Comparison of ENCODE assay signal across 23 cellular contexts in genomic region chr13:35724480-35724879, GRCh38.
A peak's percentile ranks its signal among the peaks of the same experiment; 100 is the strongest.
DNase-seq lines count a peak whose midpoint lies in the region; ATAC-seq and TF ChIP-seq lines count a peak whose summit lies in the region.
"Had no signal": no experiment of that assay in that cellular context is flagged by ENCODE, and none has a peak within 500 bp of the region (broad histone marks: within the 10 kb centered on the region; RNA-seq: fewer than 3 reads in every experiment).

No MANE protein-coding gene starts in this region.

- TF ChIP-seq CTCF in esophagus squamous epithelium (IDR thresholded peaks at IDR 0.05) (no peak), tibial nerve (IDR thresholded peaks at IDR 0.05) (no peak), upper lobe of right lung (IDR thresholded peaks at IDR 0.05) (no peak)

- peak overlapping the region; percentile 1 to 84 (median 62) for H3K27ac ChIP-seq in esophagus squamous epithelium
- H3K27ac ChIP-seq in tibial nerve: peak overlapping the region in 3 of 4 donors; percentile 23 to 67 (median 26)
- no peak overlapping the region for H3K27ac ChIP-seq in upper lobe of right lung
- no peak overlapping the region for H3K27ac ChIP-seq in CD4-positive, alpha-beta memory T cell (ENCODE audit: low read depth, low read length)
- H3K27ac ChIP-seq: testis had no signal

- 58 to 77% methylated on average over 6 of the region's 6 CpGs for WGBS in esophagus squamous epithelium, 2 donors
- 50 to 62% methylated on average over 6 of the region's 6 CpGs for WGBS in tibial nerve, 2 donors

- H3K27me3 Mint-ChIP-seq in CD4-positive, alpha-beta memory T cell: peaks cover 0 to 4% of the 10 kb centered on the region in 2 donors

- CTCF ChIA-PET in CD4-positive, alpha-beta memory T cell (lab: Charles Lee; ENCODE audit: partially characterized antibody): no interaction called here

- H3K36me3 ChIP-seq in esophagus squamous epithelium: no peaks in the 10 kb centered on the region
- H3K36me3 ChIP-seq in tibial nerve: no peaks in the 10 kb centered on the region
- no peaks in the 10 kb centered on the region for H3K36me3 ChIP-seq in upper lobe of right lung
- no peaks in the 10 kb centered on the region for H3K36me3 ChIP-seq in CD4-positive, alpha-beta memory T cell (ENCODE audit: insufficient read depth, low read length)

- H3K27me3 ChIP-seq in esophagus squamous epithelium (no peaks in the 10 kb centered on the region), tibial nerve (no peaks in the 10 kb centered on the region), upper lobe of right lung (no peaks in the 10 kb centered on the region)
- no peaks in the 10 kb centered on the region for H3K27me3 ChIP-seq in CD4-positive, alpha-beta memory T cell (ENCODE audit: insufficient read depth, low read length)
- H3K27me3 ChIP-seq: testis had no signal

- intact Hi-C loops in esophagus squamous epithelium (cut with DNase I) (no loop called here), upper lobe of right lung (cut with DNase I) (no loop called here)
- intact Hi-C loops in CD4-positive, alpha-beta memory T cell (cut with micrococcal nuclease): no loop called here

- POLR2A ChIA-PET in CD4-positive, alpha-beta memory T cell (lab: Charles Lee; ENCODE audit: partially characterized antibody): no interaction called here

- no peak for TF ChIP-seq EP300 in tibial nerve (IDR thresholded peaks at IDR 0.05)

- peaks cover 0 to 2% (median 0%) of the 10 kb centered on the region in 8 donors for H3K9me3 Mint-ChIP-seq in CD4-positive, alpha-beta memory T cell
- H3K9me3 Mint-ChIP-seq: T-helper 1 cell treated with Interleukin-12 subunit alpha and Interleukin-12 subunit beta and Interleukin-4 antibody, amounts not matched to agents 30 μg/mL and 1 μg/mL, for 36 hours had no signal

- no peak for ATAC-seq in upper lobe of right lung
- ATAC-seq: naive thymus-derived CD8-positive, alpha-beta T cell had no signal

- DNase-seq in NCI-H69 (lab: John Stamatoyannopoulos, UW) (peak; percentile 7), esophagus squamous epithelium (lab: John Stamatoyannopoulos, UW) (no peak), iris pigment epithelial cell (ENCODE audit: low read depth) (peak; percentile 43), tibial nerve (ENCODE audit: low spot score in 2 of 2) (no peak), HuH-7.5 (ENCODE audit: low spot score) (no peak), upper lobe of right lung (no peak)
- DNase-seq in CD4-positive, alpha-beta memory T cell: no peak
- DNase-seq: activated CD4-positive, alpha-beta T cell treated with anti-CD3 and anti-CD28 coated beads, Interleukin-2, amount 50 U/mL, for 48 hours; activated naive CD4-positive, alpha-beta T cell; activated T-cell treated with anti-CD3 and anti-CD28 coated beads, Interleukin-2, amount 50 U/mL, for 1 hour; cerebellar nuclear complex; effector CD8-positive, alpha-beta T cell; naive thymus-derived CD8-positive, alpha-beta T cell; NCI-H1105 treated with DMSO at 0.1 percent for 48 hours; NCI-H2171 treated with DMSO at 0.1 percent for 48 hours; NCI-H748 treated with DMSO at 0.1 percent for 48 hours; posterior cingulate gyrus; SIG-M5; stimulated activated CD4-positive, alpha-beta T cell treated with anti-CD3 and anti-CD28 coated beads, Interleukin-12 subunit alpha, Interleukin-12 subunit beta, amount 100 ng/mL, for 4 hours had no signal

- no peak overlapping the region for H3K27ac Mint-ChIP-seq in CD4-positive, alpha-beta memory T cell
- H3K27ac Mint-ChIP-seq: B cell; memory B cell; naive thymus-derived CD8-positive, alpha-beta T cell; T-helper 1 cell treated with Interleukin-12 subunit alpha and Interleukin-12 subunit beta and Interleukin-4 antibody, amounts not matched to agents 30 μg/mL and 1 μg/mL, for 36 hours had no signal

- no peaks in the 10 kb centered on the region for H3K36me3 Mint-ChIP-seq in CD4-positive, alpha-beta memory T cell
- H3K36me3 Mint-ChIP-seq: memory B cell; naive thymus-derived CD8-positive, alpha-beta T cell had no signal

- H3K9me3 ChIP-seq in esophagus squamous epithelium (no peaks in the 10 kb centered on the region), tibial nerve (no peaks in the 10 kb centered on the region), upper lobe of right lung (no peaks in the 10 kb centered on the region)
- H3K9me3 ChIP-seq in CD4-positive, alpha-beta memory T cell (ENCODE audit: control insufficient read depth in 1 of 2, low read length in 2 of 2): no peaks in the 10 kb centered on the region
- H3K9me3 ChIP-seq: testis had no signal

- H3K4me3 Mint-ChIP-seq in CD4-positive, alpha-beta memory T cell: no peak overlapping the region
- H3K4me3 Mint-ChIP-seq: B cell; memory B cell; naive thymus-derived CD8-positive, alpha-beta T cell; T-helper 1 cell treated with Interleukin-12 subunit alpha and Interleukin-12 subunit beta and Interleukin-4 antibody, amounts not matched to agents 30 μg/mL and 1 μg/mL, for 36 hours had no signal

- H3K4me1 Mint-ChIP-seq in CD4-positive, alpha-beta memory T cell: peaks cover 0 to 8% (median 0%) of the 10 kb centered on the region in 4 donors
- H3K4me1 Mint-ChIP-seq: B cell, memory B cell had no signal

- no peak for TF ChIP-seq POLR2A in esophagus squamous epithelium (IDR thresholded peaks at IDR 0.05)
- TF ChIP-seq POLR2A in tibial nerve (IDR thresholded peaks at IDR 0.05): no peak

- H3K4me3 ChIP-seq in esophagus squamous epithelium (no peak overlapping the region), tibial nerve (no peak overlapping the region), upper lobe of right lung (no peak overlapping the region)
- no peak overlapping the region for H3K4me3 ChIP-seq in CD4-positive, alpha-beta memory T cell (ENCODE audit: low read length in 2 of 2)
- H3K4me3 ChIP-seq: testis had no signal

- H3K4me1 ChIP-seq in esophagus squamous epithelium: peaks cover 0 to 45% (median 14%) of the 10 kb centered on the region in 3 donors
- H3K4me1 ChIP-seq in tibial nerve: peaks cover 0 to 42% (median 6%) of the 10 kb centered on the region in 4 donors
- peaks cover 10% of the 10 kb centered on the region for H3K4me1 ChIP-seq in upper lobe of right lung
- H3K4me1 ChIP-seq in CD4-positive, alpha-beta memory T cell (ENCODE audit: insufficient read depth, low read length): no peaks in the 10 kb centered on the region

Comparison
In these comparisons a context has a peak if more than half of its experiments do, and no peak if none do; other contexts are left out.
1. DNase-seq: peak in NCI-H69 (single experiment) and iris pigment epithelial cell (single experiment); none in esophagus squamous epithelium (single experiment), tibial nerve (0 of 2), HuH-7.5 (single experiment), upper lobe of right lung (single experiment) and CD4-positive, alpha-beta memory T cell (0 of 5).
2. H3K27ac ChIP-seq: peak in esophagus squamous epithelium (4 of 4) and tibial nerve (3 of 4); none in upper lobe of right lung (single experiment) and CD4-positive, alpha-beta memory T cell (single experiment).